ENCODE assay signal across 28 cellular contexts in genomic region chr12:52546126-52546525, GRCh38. TPM values are rescaled to one million over a fixed set of nuclear protein-coding genes. Genes with fewer than 3 reads are reported as not detected.
"Had no signal": no experiment of that assay in that cellular context is flagged by ENCODE, and none has a peak within 500 bp of the region (broad histone marks: within the 10 kb centered on the region; RNA-seq: fewer than 3 reads in every experiment).

No MANE protein-coding gene starts in this region.

- H3K9ac ChIP-seq: SK-N-SH had no signal

- H3K27ac ChIP-seq: SJSA1 had no signal

- H3K36me3 Mint-ChIP-seq: IgD-negative memory B cell, T-cell had no signal

- FAIRE-seq: HepG2, RCC 7860 had no signal

- H3K36me3 ChIP-seq: SJSA1 had no signal

- DNase-seq: KBM-7, MV-4-11, NCI-H1048, NCI-H1105, NCI-H1417, NCI-H1436 treated with DMSO at 0.1 percent for 48 hours, NCI-H1694, NCI-H1930, NCI-H2081, NCI-H2107, NCI-H2227 treated with DMSO at 0.1 percent for 48 hours, NCI-H524, NCI-H69, NCI-H774, Right ventricle myocardium superior, RPMI8226, SIG-M5, SK-N-SH, SW 1271, T-cell had no signal

- H3K4me3 Mint-ChIP-seq: IgD-negative memory B cell, T-cell had no signal

- H3K27ac Mint-ChIP-seq: T-cell had no signal

- H3K4me3 ChIP-seq: SJSA1 had no signal

- ATAC-seq: HepG2, T-cell had no signal

- H3K4me1 ChIP-seq: SJSA1 had no signal

- H3K9me3 ChIP-seq: SJSA1, SK-N-SH had no signal

- H3K4me2 ChIP-seq: SK-N-SH had no signal

- H3K9me3 Mint-ChIP-seq: T-cell had no signal

RNA-seq across cellular contexts. Expression of gene KRT71, which starts 6.8 kb away (rescaled TPM):
- total RNA-seq: HepG2, HT1080, LHCN-M2, MCF 10A, NCI-H460, Right ventricle myocardium superior, SJSA1, T-cell had no signal
- polyA plus RNA-seq: HepG2, IgD-negative memory B cell, SK-N-SH had no signal

RNA-seq across cellular contexts. Expression of gene KRT5, which starts 25.9 kb away (rescaled TPM):
- total RNA-seq: HepG2, HT1080, LHCN-M2, NCI-H460, Right ventricle myocardium superior, SJSA1, T-cell had no signal
- polyA plus RNA-seq: IgD-negative memory B cell, SK-N-SH had no signal

RNA-seq across cellular contexts. Expression of gene KRT74, which starts 27.5 kb away (rescaled TPM):
- total RNA-seq: HepG2, HT1080, LHCN-M2, MCF 10A, NCI-H460, Right ventricle myocardium superior, SJSA1 had no signal
- polyA plus RNA-seq: HepG2, IgD-negative memory B cell, SK-N-SH had no signal

RNA-seq across cellular contexts. Expression of gene KRT6A, which starts 53.1 kb away (rescaled TPM):
- total RNA-seq: HepG2, HT1080, LHCN-M2, NCI-H460, Right ventricle myocardium superior, SJSA1, T-cell had no signal
- polyA plus RNA-seq: IgD-negative memory B cell, SK-N-SH had no signal

RNA-seq across cellular contexts. Expression of gene KRT72, which starts 55.1 kb away (rescaled TPM):
- total RNA-seq: HepG2, HT1080, LHCN-M2, MCF 10A, NCI-H460, Right ventricle myocardium superior, SJSA1 had no signal
- polyA plus RNA-seq: HepG2, IgD-negative memory B cell, SK-N-SH had no signal
